1 cellular context compared by ENCODE assay signal in the genomic region with DNA sequence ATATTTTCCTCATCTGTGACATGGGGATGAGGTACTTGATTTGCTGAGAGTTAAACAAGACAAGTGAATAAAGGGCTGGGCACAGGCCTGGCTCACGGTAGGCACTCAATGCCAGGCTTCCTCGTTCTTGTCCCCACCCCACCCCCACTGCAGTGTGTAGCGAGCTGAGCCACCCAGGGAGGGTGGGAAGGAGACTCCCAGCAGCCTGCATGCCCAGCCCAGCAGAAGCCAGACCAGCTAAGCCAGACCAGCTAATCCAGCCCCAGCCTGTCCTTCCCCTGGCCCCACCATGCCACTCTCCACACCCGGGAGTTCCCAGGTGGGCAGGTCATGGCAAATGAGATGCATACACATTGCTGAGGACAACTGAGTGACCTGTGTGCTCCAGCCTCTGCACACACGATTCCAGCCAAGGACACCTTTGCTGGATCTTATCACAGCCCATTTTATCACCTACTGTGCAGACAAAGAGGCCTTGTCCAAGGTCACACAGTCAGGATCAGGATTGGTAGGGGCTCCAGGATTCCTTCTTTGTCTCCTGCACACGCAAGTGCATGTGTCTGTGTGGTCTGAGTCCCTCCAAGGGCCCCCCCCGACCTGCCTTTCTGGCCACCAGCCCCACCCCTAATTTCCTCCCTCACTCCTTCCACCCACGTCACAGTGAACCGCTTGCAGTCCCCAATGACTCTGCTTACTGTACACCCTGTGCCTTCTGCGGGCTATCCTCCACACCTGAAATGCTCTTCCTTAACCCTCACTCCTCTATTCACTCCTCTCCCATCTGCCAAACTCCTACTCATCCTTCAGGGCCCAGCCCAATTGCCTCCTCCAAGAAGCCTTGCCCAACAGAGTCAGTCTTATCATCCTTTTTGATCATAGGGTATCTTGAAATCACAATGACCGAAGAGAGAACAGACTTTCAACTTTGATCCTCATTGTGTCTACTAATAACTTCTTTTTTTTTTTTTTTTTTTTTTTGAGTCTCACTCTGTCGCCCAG.
TF ChIP-seq lines count a peak whose summit lies in the region.

No MANE protein-coding gene starts in this region.

TF ChIP-seq in SK-N-SH, 30 proteins besides CTCF, POLR2A, EP300 and RAD21:
- TF ChIP-seq, protein P1, sequence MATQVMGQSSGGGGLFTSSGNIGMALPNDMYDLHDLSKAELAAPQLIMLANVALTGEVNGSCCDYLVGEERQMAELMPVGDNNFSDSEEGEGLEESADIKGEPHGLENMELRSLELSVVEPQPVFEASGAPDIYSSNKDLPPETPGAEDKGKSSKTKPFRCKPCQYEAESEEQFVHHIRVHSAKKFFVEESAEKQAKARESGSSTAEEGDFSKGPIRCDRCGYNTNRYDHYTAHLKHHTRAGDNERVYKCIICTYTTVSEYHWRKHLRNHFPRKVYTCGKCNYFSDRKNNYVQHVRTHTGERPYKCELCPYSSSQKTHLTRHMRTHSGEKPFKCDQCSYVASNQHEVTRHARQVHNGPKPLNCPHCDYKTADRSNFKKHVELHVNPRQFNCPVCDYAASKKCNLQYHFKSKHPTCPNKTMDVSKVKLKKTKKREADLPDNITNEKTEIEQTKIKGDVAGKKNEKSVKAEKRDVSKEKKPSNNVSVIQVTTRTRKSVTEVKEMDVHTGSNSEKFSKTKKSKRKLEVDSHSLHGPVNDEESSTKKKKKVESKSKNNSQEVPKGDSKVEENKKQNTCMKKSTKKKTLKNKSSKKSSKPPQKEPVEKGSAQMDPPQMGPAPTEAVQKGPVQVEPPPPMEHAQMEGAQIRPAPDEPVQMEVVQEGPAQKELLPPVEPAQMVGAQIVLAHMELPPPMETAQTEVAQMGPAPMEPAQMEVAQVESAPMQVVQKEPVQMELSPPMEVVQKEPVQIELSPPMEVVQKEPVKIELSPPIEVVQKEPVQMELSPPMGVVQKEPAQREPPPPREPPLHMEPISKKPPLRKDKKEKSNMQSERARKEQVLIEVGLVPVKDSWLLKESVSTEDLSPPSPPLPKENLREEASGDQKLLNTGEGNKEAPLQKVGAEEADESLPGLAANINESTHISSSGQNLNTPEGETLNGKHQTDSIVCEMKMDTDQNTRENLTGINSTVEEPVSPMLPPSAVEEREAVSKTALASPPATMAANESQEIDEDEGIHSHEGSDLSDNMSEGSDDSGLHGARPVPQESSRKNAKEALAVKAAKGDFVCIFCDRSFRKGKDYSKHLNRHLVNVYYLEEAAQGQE (IDR thresholded peaks at IDR 0.05; ENCODE audit: low read depth, low read length) = no peak
- no peak for TF ChIP-seq SMC3 (IDR thresholded peaks at IDR 0.05; ENCODE audit: low read depth, low read length)
- TF ChIP-seq, protein P2, sequence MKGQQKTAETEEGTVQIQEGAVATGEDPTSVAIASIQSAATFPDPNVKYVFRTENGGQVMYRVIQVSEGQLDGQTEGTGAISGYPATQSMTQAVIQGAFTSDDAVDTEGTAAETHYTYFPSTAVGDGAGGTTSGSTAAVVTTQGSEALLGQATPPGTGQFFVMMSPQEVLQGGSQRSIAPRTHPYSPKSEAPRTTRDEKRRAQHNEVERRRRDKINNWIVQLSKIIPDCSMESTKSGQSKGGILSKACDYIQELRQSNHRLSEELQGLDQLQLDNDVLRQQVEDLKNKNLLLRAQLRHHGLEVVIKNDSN (IDR thresholded peaks at IDR 0.05; ENCODE audit: borderline replicate concordance, low read depth) = no peak
